In the genomic region with DNA sequence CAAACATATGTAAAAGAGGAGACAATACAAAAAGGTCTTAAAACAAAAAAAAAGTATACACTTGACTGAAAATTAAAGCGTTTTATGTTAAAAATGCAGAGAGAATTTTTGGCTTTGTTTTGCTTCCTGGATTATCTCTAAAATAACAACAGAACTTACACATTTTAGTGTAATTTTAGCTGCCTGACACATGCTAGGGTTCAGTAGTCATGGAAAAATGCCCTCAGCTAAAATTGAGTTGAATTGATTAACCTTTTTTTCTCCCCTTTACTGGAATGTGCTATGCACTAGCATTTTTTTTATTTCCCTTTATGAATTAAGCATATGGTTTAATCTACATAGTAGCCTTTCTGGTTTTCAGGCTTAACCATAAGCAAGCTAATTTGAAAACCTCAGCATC, we compare ENCODE assay signal across 19 cellular contexts.
"Had no signal": no experiment of that assay in that cellular context is flagged by ENCODE, and none has a peak within 500 bp of the region (broad histone marks: within the 10 kb centered on the region; RNA-seq: fewer than 3 reads in every experiment).

No MANE protein-coding gene starts in this region.

- H3K27ac Mint-ChIP-seq: activated CD4-positive, alpha-beta T cell treated with anti-CD3 and anti-CD28 coated beads, Interleukin-2, amount 10 ng/mL, durations not matched to agents 24 days and 14 days; activated CD8-positive, alpha-beta T cell treated with anti-CD3 and anti-CD28 coated beads, Interleukin-2, amount 10 ng/mL, durations not matched to agents 7 days and 5 days; activated naive CD8-positive, alpha-beta T cell; naive thymus-derived CD4-positive, alpha-beta T cell had no signal

- H3K4me1 Mint-ChIP-seq: activated CD4-positive, alpha-beta T cell treated with anti-CD3 and anti-CD28 coated beads, Interleukin-2, amount 10 ng/mL, durations not matched to agents 24 days and 14 days had no signal

- H3K36me3 ChIP-seq: left lung, right atrium auricular region had no signal

- H3K4me3 Mint-ChIP-seq: activated CD4-positive, alpha-beta T cell treated with anti-CD3 and anti-CD28 coated beads, Interleukin-2, amount 10 ng/mL, durations not matched to agents 24 days and 14 days; activated CD8-positive, alpha-beta T cell treated with anti-CD3 and anti-CD28 coated beads, Interleukin-2, amount 10 ng/mL, durations not matched to agents 7 days and 5 days; activated naive CD8-positive, alpha-beta T cell; naive thymus-derived CD4-positive, alpha-beta T cell had no signal

- H3K27me3 Mint-ChIP-seq: activated CD4-positive, alpha-beta T cell treated with anti-CD3 and anti-CD28 coated beads, Interleukin-2, amount 10 ng/mL, durations not matched to agents 24 days and 14 days; activated naive CD8-positive, alpha-beta T cell; naive thymus-derived CD4-positive, alpha-beta T cell had no signal

- H3K9me3 Mint-ChIP-seq: activated CD4-positive, alpha-beta T cell treated with anti-CD3 and anti-CD28 coated beads, Interleukin-2, amount 10 ng/mL, durations not matched to agents 24 days and 14 days; naive thymus-derived CD4-positive, alpha-beta T cell had no signal

- ATAC-seq: activated CD8-positive, alpha-beta T cell treated with anti-CD3 and anti-CD28 coated beads, Interleukin-2, amount 10 ng/mL, durations not matched to agents 7 days and 5 days; gastroesophageal sphincter; left lung; mucosa of descending colon; naive thymus-derived CD4-positive, alpha-beta T cell had no signal

- H3K27me3 ChIP-seq: gastroesophageal sphincter, left lung, right atrium auricular region, tibial artery had no signal

- H3K27ac ChIP-seq: coronary artery, gastroesophageal sphincter, left lung, right atrium auricular region, skin epidermis, tibial artery had no signal

- DNase-seq: activated CD4-positive, alpha-beta T cell treated with anti-CD3 and anti-CD28 coated beads, Interleukin-2, amount 10 ng/mL, durations not matched to agents 24 days and 14 days; activated CD4-positive, CD25-positive, alpha-beta regulatory T cell; activated CD8-positive, alpha-beta memory T cell treated with anti-CD3 and anti-CD28 coated beads, Interleukin-2, amount 50 U/mL, for 4 hours; activated CD8-positive, alpha-beta T cell treated with anti-CD3 and anti-CD28 coated beads, Interleukin-2, amount 10 ng/mL, durations not matched to agents 7 days and 5 days; activated gamma-delta T cell treated with Interleukin-2 at 50 U/mL for 16 hours; effector CD8-positive, alpha-beta T cell; islet precursor cell; left lung; mucosa of descending colon; naive thymus-derived CD4-positive, alpha-beta T cell; posterior cingulate gyrus; stimulated activated CD4-positive, alpha-beta T cell treated with anti-CD3 and anti-CD28 coated beads, Interleukin-4, amount 100 ng/mL, for 24 hours; stimulated activated naive CD4-positive, alpha-beta T cell; tibial artery had no signal

- H3K9me3 ChIP-seq: gastroesophageal sphincter, left lung, mucosa of descending colon, right atrium auricular region, tibial artery had no signal

- H3K4me1 ChIP-seq: gastroesophageal sphincter, left lung, right atrium auricular region had no signal

- H3K4me3 ChIP-seq: coronary artery, gastroesophageal sphincter, left lung, mucosa of descending colon, right atrium auricular region, skin epidermis, tibial artery had no signal
